ENCODE assay signal across 8 cellular contexts in genomic region chr2:196639180-196640030, GRCh38.
DNase-seq lines count a peak whose midpoint lies in the region; ATAC-seq lines count a peak whose summit lies in the region.

CCDC150 (plus strand) TSS chr2:196639715; CDS start chr2:196639767, 52 bp downstream.

- ATAC-seq in GM19324 (IDR thresholded peaks at IDR 0.05; ENCODE audit: low FRiP score, unreplicated experiment) (peak; percentile 100), HG03460 (IDR thresholded peaks at IDR 0.05; ENCODE audit: unreplicated experiment) (peak; percentile 100)

- DNase-seq in C1 segment of cervical spinal cord (lab: John Stamatoyannopoulos, UW) (peak; percentile 46 to 94 (median 90)), NCI-H526 (lab: John Stamatoyannopoulos, UW) (peak; percentile 91 to 97), cortex of kidney (lab: John Stamatoyannopoulos, UW) (peak; percentile 37), left kidney (ENCODE audit: low read depth, low spot score) (peak; percentile 98)
- peak; percentile 96 for DNase-seq in activated CD4-positive, alpha-beta T cell treated with anti-CD3 and anti-CD28 coated beads for 48 hours
- DNase-seq in stimulated activated CD4-positive, alpha-beta T cell treated with anti-CD3 and anti-CD28 coated beads, Interleukin-1b, Interleukin-23, amount 100 ng/mL, for 48 hours = peak; percentile 96

Comparison
In these comparisons a context has a peak if more than half of its experiments do, and no peak if none do; other contexts are left out.
1. Peak in every context shown above with its lines: DNase-seq and ATAC-seq.
2. DNase-seq: peak in every context shown above with its lines; median percentile 98 in left kidney; 96 in activated CD4-positive, alpha-beta T cell treated with anti-CD3 and anti-CD28 coated beads for 48 hours; 96 in stimulated activated CD4-positive, alpha-beta T cell treated with anti-CD3 and anti-CD28 coated beads, Interleukin-1b, Interleukin-23, amount 100 ng/mL, for 48 hours; 94 in NCI-H526; 90 in C1 segment of cervical spinal cord; 37 in cortex of kidney.